Comparison of ENCODE assay signal across 10 cellular contexts in genomic region chr17:80737106-80738019, GRCh38.
A peak's percentile ranks its signal among the peaks of the same experiment; 100 is the strongest.
DNase-seq lines count a peak whose midpoint lies in the region; ATAC-seq, FAIRE-seq and TF ChIP-seq lines count a peak whose summit lies in the region.
"Had no signal": no experiment of that assay in that cellular context is flagged by ENCODE, and none has a peak within 500 bp of the region (broad histone marks: within the 10 kb centered on the region; RNA-seq: fewer than 3 reads in every experiment).

No MANE protein-coding gene starts in this region.

- no peaks in the 10 kb centered on the region for H3K9me2 ChIP-seq in OCI-LY7 (ENCODE audit: insufficient read depth, low read length)

- FAIRE-seq in HepG2 (lab: Jason Lieb, UNC), result no peak
- FAIRE-seq: keratinocyte had no signal

- in situ Hi-C loops in HepG2 (cut with HindIII; ENCODE audit: extremely low pct_ligation_motif_present, low pct_unique_long_range_greater_than_20kb), result no loop called here

- WGBS in right lobe of liver (ENCODE audit: insufficient coverage, low coverage, low lambda C conversion rate, missing lambda C conversion rate), result 49% methylated on average over 7 of the region's 17 CpGs
- WGBS in HepG2 (ENCODE audit: low lambda C conversion rate), result 97% methylated on average over 16 of the region's 17 CpGs

- H3K27ac ChIP-seq in right lobe of liver, result no peak overlapping the region
- H3K27ac ChIP-seq in HepG2 (ENCODE audit: extremely low read length, insufficient read depth, low read length), result no peak overlapping the region
- peak overlapping the region; percentile 97 for H3K27ac ChIP-seq in OCI-LY7 (ENCODE audit: low read depth, low read length, poor library complexity, severe bottlenecking)
- H3K27ac ChIP-seq in upper lobe of right lung, result no peak overlapping the region
- H3K27ac ChIP-seq in A673 (ENCODE audit: low read depth, low read length, poor library complexity, severe bottlenecking), result no peak overlapping the region
- H3K27ac ChIP-seq: C4-2B had no signal

- intact Hi-C loops in right lobe of liver (cut with DNase I), result no loop called here
- intact Hi-C loops in HepG2 (cut with micrococcal nuclease; ENCODE audit: unreplicated experiment), result no loop called here
- intact Hi-C loops in OCI-LY7 (cut with micrococcal nuclease; ENCODE audit: unreplicated experiment), result loop anchor here (2.0 to 5.0 kb wide), 6 partner anchors 17 to 160 kb away; no protein-coding TSS in a partner anchor
- intact Hi-C loops in upper lobe of right lung (cut with DNase I), result no loop called here
- intact Hi-C loops in A673 (cut with micrococcal nuclease; ENCODE audit: unreplicated experiment), result no loop called here

- TF ChIP-seq RAD21 in HepG2 (CRISPR knock-in tag; IDR thresholded peaks at IDR 0.05), result no peak

- H3K27me3 ChIP-seq in right lobe of liver (no peaks in the 10 kb centered on the region), HepG2 (ENCODE audit: control insufficient read depth in 1 of 2, insufficient read depth in 2 of 2, low read length in 2 of 2) (no peaks in the 10 kb centered on the region), upper lobe of right lung (no peaks in the 10 kb centered on the region), A673 (replicated peaks; ENCODE audit: insufficient read depth, low read depth, low read length, poor library complexity) (no peaks in the 10 kb centered on the region)

- CTCF ChIA-PET in HepG2 (lab: Yijun Ruan, JAX; ENCODE audit: low intra/inter-chr PET ratio, low total read pairs) (no interaction called here), OCI-LY7 (lab: Charles Lee; ENCODE audit: unreplicated experiment) (no interaction called here), A673 (lab: Charles Lee) (no interaction called here)

- DNase-seq in right lobe of liver (no peak), HepG2 (ENCODE audit: low spot score) (no peak), OCI-LY7 (ENCODE audit: low spot score) (peak; percentile 98), upper lobe of right lung (no peak), NCI-H1048 (lab: John Stamatoyannopoulos, UW) (no peak), A673 (ENCODE audit: low spot score) (no peak), SW480 (ENCODE audit: low spot score) (no peak)

- H3K9ac ChIP-seq in HepG2 (ENCODE audit: insufficient read depth, low read depth, low read length), result no peak overlapping the region

- no TSS peak for BruUV-seq in HepG2 (replicated peaks; lab: Mats Ljungman, UMichigan)
- BruUV-seq in OCI-LY7 (replicated peaks; lab: Mats Ljungman, UMichigan), result no TSS peak
- no TSS peak for BruUV-seq in A673 (replicated peaks; lab: Mats Ljungman, UMichigan)

- no peak overlapping the region for H2AFZ ChIP-seq in HepG2 (ENCODE audit: low read length)
- H2AFZ ChIP-seq in OCI-LY7 (ENCODE audit: low read length), result peak overlapping the region; percentile 11; the same call in 1 of the 2 replicates

- TF ChIP-seq EP300 in HepG2 (IDR thresholded peaks at IDR 0.05; ENCODE audit: low read depth in 2 of 2, low read length in 2 of 2) (no peak), HepG2 (CRISPR knock-in tag; IDR thresholded peaks at IDR 0.05; ENCODE audit: borderline replicate concordance) (no peak)

- H4K20me1 ChIP-seq in HepG2 (ENCODE audit: insufficient read depth, low read length), result no peaks in the 10 kb centered on the region
- H4K20me1 ChIP-seq in OCI-LY7 (ENCODE audit: insufficient read depth, low read length), result no peaks in the 10 kb centered on the region

- no peaks in the 10 kb centered on the region for H3K4me1 ChIP-seq in right lobe of liver
- H3K4me1 ChIP-seq in HepG2 (ENCODE audit: insufficient read depth, low read length), result no peaks in the 10 kb centered on the region
- H3K4me1 ChIP-seq in OCI-LY7 (ENCODE audit: insufficient read depth, low read length, poor library complexity, severe bottlenecking), result peaks cover 70% of the 10 kb centered on the region
- no peaks in the 10 kb centered on the region for H3K4me1 ChIP-seq in upper lobe of right lung
- peaks cover 6% of the 10 kb centered on the region for H3K4me1 ChIP-seq in A673 (ENCODE audit: insufficient read depth, low read length, poor library complexity, severe bottlenecking)

- H3K36me3 ChIP-seq in right lobe of liver, result no peaks in the 10 kb centered on the region
- H3K36me3 ChIP-seq in HepG2 (replicated peaks in 1 of 2; ENCODE audit: control insufficient read depth in 1 of 2, insufficient read depth in 2 of 2, low read length in 2 of 2), result peaks cover 19 to 49% of the 10 kb centered on the region in 2 experiments
- H3K36me3 ChIP-seq in OCI-LY7 (ENCODE audit: insufficient read depth, low read length), result peaks cover 38% of the 10 kb centered on the region
- no peaks in the 10 kb centered on the region for H3K36me3 ChIP-seq in upper lobe of right lung
- no peaks in the 10 kb centered on the region for H3K36me3 ChIP-seq in A673 (ENCODE audit: insufficient read depth, low read length, poor library complexity, severe bottlenecking)

- TF ChIP-seq CTCF in right lobe of liver (IDR thresholded peaks at IDR 0.05) (no peak), HepG2 (CRISPR knock-in tag; IDR thresholded peaks at IDR 0.05) (no peak), OCI-LY7 (conservative IDR thresholded peaks at IDR 0.05; ENCODE audit: low read length) (peak; percentile 94), upper lobe of right lung (IDR thresholded peaks at IDR 0.05) (no peak), A673 (conservative IDR thresholded peaks at IDR 0.05; ENCODE audit: low read depth, low read length) (no peak)

- no peak for TF ChIP-seq POLR2A in right lobe of liver (IDR thresholded peaks at IDR 0.05)
- TF ChIP-seq POLR2A in HepG2 (IDR thresholded peaks at IDR 0.05; ENCODE audit: insufficient read depth in 1 of 2, low read depth in 2 of 2, low read length in 2 of 2), result no peak

- H3K4me2 ChIP-seq in HepG2 (ENCODE audit: low read depth, low read length), result no peak overlapping the region
- H3K4me2 ChIP-seq in OCI-LY7 (ENCODE audit: low read length), result peak overlapping the region; percentile 87

- H3K9me3 ChIP-seq in right lobe of liver, result no peaks in the 10 kb centered on the region
- H3K9me3 ChIP-seq in HepG2 (ENCODE audit: low read length), result peaks cover 5% of the 10 kb centered on the region
- H3K9me3 ChIP-seq in OCI-LY7 (ENCODE audit: low read length), result peaks cover 10% of the 10 kb centered on the region
- no peaks in the 10 kb centered on the region for H3K9me3 ChIP-seq in upper lobe of right lung
- H3K9me3 ChIP-seq in A673 (ENCODE audit: low read depth, low read length, poor library complexity, severe bottlenecking), result no peaks in the 10 kb centered on the region

- POLR2A ChIA-PET in HepG2 (lab: Yijun Ruan, JAX) (no interaction called here), OCI-LY7 (lab: Charles Lee) (interaction anchor here (1.2 to 2.1 kb wide), 3 partner anchors 26 to 43 kb away, joined by 5 to 9 read pairs (median 6); no protein-coding TSS in a partner anchor), A673 (lab: Charles Lee; ENCODE audit: low non-redundant PET) (no interaction called here)

- H3K4me3 ChIP-seq in right lobe of liver (no peak overlapping the region), HepG2 (replicated peaks in 1 of 3; ENCODE audit: insufficient read depth in 1 of 3, low read depth in 2 of 3, low read length in 3 of 3) (no peak overlapping the region), OCI-LY7 (ENCODE audit: low read depth, low read length, poor library complexity, severe bottlenecking) (peak overlapping the region; percentile 57), upper lobe of right lung (no peak overlapping the region), A673 (ENCODE audit: low read depth, low read length, poor library complexity, severe bottlenecking) (no peak overlapping the region)

- peak; percentile 40 to 62 (median 42) for ATAC-seq in right lobe of liver
- no peak for ATAC-seq in HepG2
- ATAC-seq in HG02885 (IDR thresholded peaks at IDR 0.05; ENCODE audit: poor library complexity, unreplicated experiment), result peak; percentile 78
- ATAC-seq in upper lobe of right lung, result peak; percentile 69

- H3K79me2 ChIP-seq in HepG2 (ENCODE audit: insufficient read depth, low read length) (no peaks in the 10 kb centered on the region), OCI-LY7 (ENCODE audit: insufficient read depth, low read depth, low read length) (peaks cover 15% of the 10 kb centered on the region; the same call in 1 of the 2 replicates)

TF ChIP-seq in HepG2, 621 proteins besides CTCF, POLR2A, EP300 and RAD21 (continues in another document):
- TF ChIP-seq TRAFD1 (CRISPR knock-in tag; IDR thresholded peaks at IDR 0.05; ENCODE audit: borderline replicate concordance), result no peak
